ENCODE assay signal across 16 cellular contexts in genomic region chr9:72454871-72455471, GRCh38.
DNase-seq lines count a peak whose midpoint lies in the region; ATAC-seq and TF ChIP-seq lines count a peak whose summit lies in the region.
"Had no signal": no experiment of that assay in that cellular context is flagged by ENCODE, and none has a peak within 500 bp of the region (broad histone marks: within the 10 kb centered on the region; RNA-seq: fewer than 3 reads in every experiment).

No MANE protein-coding gene starts in this region.

- no peaks in the 10 kb centered on the region for H3K36me3 ChIP-seq in A673 (ENCODE audit: insufficient read depth, low read length, poor library complexity, severe bottlenecking)
- H3K36me3 ChIP-seq: ascending aorta, uterus had no signal

- H3K27ac ChIP-seq in A673 (ENCODE audit: low read depth, low read length, poor library complexity, severe bottlenecking) = no peak overlapping the region
- H3K27ac ChIP-seq: ascending aorta, uterus had no signal

- H3K4me3 ChIP-seq in A673 (ENCODE audit: low read depth, low read length, poor library complexity, severe bottlenecking) = no peak overlapping the region
- H3K4me3 ChIP-seq: ascending aorta, lung, uterus had no signal

- no peaks in the 10 kb centered on the region for H3K4me1 ChIP-seq in A673 (ENCODE audit: insufficient read depth, low read length, poor library complexity, severe bottlenecking)
- H3K4me1 ChIP-seq: ascending aorta, uterus had no signal

- H3K36me3 Mint-ChIP-seq in natural killer cell treated with Interleukin-12 subunit alpha and Interleukin-12 subunit beta and Interleukin-15 and Interleukin-18, amount 100 ng/mL, for 72 hours = no peaks in the 10 kb centered on the region

- peak; percentile 41 for DNase-seq in A673 (ENCODE audit: low spot score)
- peak; percentile 42 for DNase-seq in M059J (ENCODE audit: low read depth)
- peak; percentile 42 for DNase-seq in fibroblast of gingiva (ENCODE audit: low read depth)
- peak; percentile 56 for DNase-seq in midbrain (lab: John Stamatoyannopoulos, UW)
- DNase-seq in GOT3 (lab: John Stamatoyannopoulos, UW) = no peak
- no peak for DNase-seq in natural killer cell treated with Interleukin-12 subunit alpha and Interleukin-12 subunit beta and Interleukin-15 and Interleukin-18, amount 100 ng/mL, for 72 hours (ENCODE audit: low spot score)
- DNase-seq in NCI-H146 treated with DMSO at 0.1 percent for 48 hours (lab: John Stamatoyannopoulos, UW; ENCODE audit: unreplicated experiment) = no peak
- DNase-seq: activated CD4-positive, alpha-beta T cell treated with anti-CD3 and anti-CD28 coated beads for 36 hours; effector CD4-positive, alpha-beta T cell; NCI-H2171 treated with DMSO at 0.1 percent for 48 hours; stimulated activated CD8-positive, alpha-beta memory T cell treated with anti-CD3 and anti-CD28 coated beads, Interleukin-4, amount 100 ng/mL, for 48 hours; uterus had no signal

- TF ChIP-seq CTCF in A673 (conservative IDR thresholded peaks at IDR 0.05; ENCODE audit: low read depth, low read length) = no peak

- intact Hi-C loops in A673 (cut with micrococcal nuclease; ENCODE audit: unreplicated experiment) = no loop called here

- CTCF ChIA-PET in A673 (lab: Charles Lee) = interaction anchor here (0.6 kb wide), 1 partner anchor 367 kb away, joined by 3 read pairs; no protein-coding TSS in a partner anchor

- H3K27me3 Mint-ChIP-seq in natural killer cell treated with Interleukin-12 subunit alpha and Interleukin-12 subunit beta and Interleukin-15 and Interleukin-18, amount 100 ng/mL, for 72 hours = peaks cover 0 to 8% of the 10 kb centered on the region in 2 donors
- H3K27me3 Mint-ChIP-seq: activated CD4-positive, alpha-beta T cell treated with anti-CD3 and anti-CD28 coated beads for 36 hours had no signal

- H3K4me3 Mint-ChIP-seq in natural killer cell treated with Interleukin-12 subunit alpha and Interleukin-12 subunit beta and Interleukin-15 and Interleukin-18, amount 100 ng/mL, for 72 hours = no peak overlapping the region
- H3K4me3 Mint-ChIP-seq: activated CD4-positive, alpha-beta T cell treated with anti-CD3 and anti-CD28 coated beads for 36 hours; activated T-helper 1 cell treated with anti-CD3 and anti-CD28 coated beads, Interleukin-12 subunit alpha, Interleukin-12 subunit beta, Interleukin-2, Interleukin-4 antibody, amounts not matched to agents 30 ng/mL and 10 ng/mL and 1 ng/mL, durations not matched to agents 14 hours and 24 hours and 36 hours had no signal

- no peaks in the 10 kb centered on the region for H3K9me3 Mint-ChIP-seq in natural killer cell treated with Interleukin-12 subunit alpha and Interleukin-12 subunit beta and Interleukin-15 and Interleukin-18, amount 100 ng/mL, for 72 hours
- H3K9me3 Mint-ChIP-seq: activated T-helper 1 cell treated with anti-CD3 and anti-CD28 coated beads, Interleukin-12 subunit alpha, Interleukin-12 subunit beta, Interleukin-2, Interleukin-4 antibody, amounts not matched to agents 30 ng/mL and 10 ng/mL and 1 ng/mL, durations not matched to agents 14 hours and 24 hours and 36 hours had no signal

- BruUV-seq in A673 (replicated peaks; lab: Mats Ljungman, UMichigan) = no TSS peak

- H3K4me1 Mint-ChIP-seq in natural killer cell treated with Interleukin-12 subunit alpha and Interleukin-12 subunit beta and Interleukin-15 and Interleukin-18, amount 100 ng/mL, for 72 hours (ENCODE audit: low read depth in 2 of 2) = no peaks in the 10 kb centered on the region

- H3K27ac Mint-ChIP-seq in natural killer cell treated with Interleukin-12 subunit alpha and Interleukin-12 subunit beta and Interleukin-15 and Interleukin-18, amount 100 ng/mL, for 72 hours = no peak overlapping the region
- H3K27ac Mint-ChIP-seq: activated CD4-positive, alpha-beta T cell treated with anti-CD3 and anti-CD28 coated beads for 36 hours; activated T-helper 1 cell treated with anti-CD3 and anti-CD28 coated beads, Interleukin-12 subunit alpha, Interleukin-12 subunit beta, Interleukin-2, Interleukin-4 antibody, amounts not matched to agents 30 ng/mL and 10 ng/mL and 1 ng/mL, durations not matched to agents 14 hours and 24 hours and 36 hours had no signal

- no peaks in the 10 kb centered on the region for H3K27me3 ChIP-seq in A673 (replicated peaks; ENCODE audit: insufficient read depth, low read depth, low read length, poor library complexity)
- H3K27me3 ChIP-seq: ascending aorta, uterus had no signal

- POLR2A ChIA-PET in A673 (lab: Charles Lee; ENCODE audit: low non-redundant PET) = no interaction called here

- H3K9me3 ChIP-seq in A673 (ENCODE audit: low read depth, low read length, poor library complexity, severe bottlenecking) = no peaks in the 10 kb centered on the region
- H3K9me3 ChIP-seq: ascending aorta, uterus had no signal

- ATAC-seq in natural killer cell treated with Interleukin-12 subunit alpha and Interleukin-12 subunit beta and Interleukin-15 and Interleukin-18, amount 100 ng/mL, for 72 hours = no peak
- no peak for ATAC-seq in HG03442 (IDR thresholded peaks at IDR 0.05; ENCODE audit: unreplicated experiment)
- ATAC-seq: activated CD4-positive, alpha-beta T cell treated with anti-CD3 and anti-CD28 coated beads for 36 hours had no signal

Comparison
In these comparisons a context has a peak if more than half of its experiments do, and no peak if none do; other contexts are left out.
1. DNase-seq: peak in A673 (single experiment), M059J (single experiment), fibroblast of gingiva (single experiment) and midbrain (single experiment); none in GOT3 (single experiment), natural killer cell treated with Interleukin-12 subunit alpha and Interleukin-12 subunit beta and Interleukin-15 and Interleukin-18, amount 100 ng/mL, for 72 hours (single experiment) and NCI-H146 treated with DMSO at 0.1 percent for 48 hours (single experiment).